9 cellular contexts compared by ENCODE assay signal in the genomic region with DNA sequence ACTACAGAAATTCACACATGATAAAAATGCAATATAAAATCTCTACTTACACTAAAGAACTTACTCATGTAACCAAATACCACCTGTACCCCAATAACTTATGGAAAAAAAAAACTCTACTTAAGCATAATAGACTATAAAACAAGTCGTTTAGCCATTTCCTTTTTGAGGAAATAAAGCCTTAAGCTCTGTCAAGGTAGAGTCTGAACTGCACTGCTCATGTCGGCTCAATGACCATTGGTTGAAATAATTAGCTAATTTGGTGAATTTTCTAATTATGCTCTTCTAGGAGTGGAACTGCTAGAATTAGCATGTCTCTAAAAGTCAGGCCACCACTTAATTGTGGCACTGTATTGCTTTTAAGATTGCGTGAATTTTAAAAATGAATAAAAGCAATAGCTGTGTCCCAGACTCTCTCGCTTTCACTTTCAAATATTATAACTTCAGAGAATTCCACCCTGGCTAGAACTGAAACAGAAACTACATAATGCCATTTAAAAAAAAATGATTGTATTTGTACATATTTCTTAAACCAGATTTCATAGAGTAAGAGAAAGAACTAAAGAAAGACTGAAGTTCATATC.
DNase-seq lines count a peak whose midpoint lies in the region; ATAC-seq and TF ChIP-seq lines count a peak whose summit lies in the region.
"Had no signal": no experiment of that assay in that cellular context is flagged by ENCODE, and none has a peak within 500 bp of the region (broad histone marks: within the 10 kb centered on the region; RNA-seq: fewer than 3 reads in every experiment).

No MANE protein-coding gene starts in this region.

- no peak overlapping the region for H3K9ac ChIP-seq in parathyroid adenoma

- no peak for TF ChIP-seq POLR2A in adrenal gland (IDR thresholded peaks at IDR 0.05)

- TF ChIP-seq CTCF in choroid plexus epithelial cell (conservative IDR thresholded peaks at IDR 0.05; ENCODE audit: low read depth, low read length): no peak
- no peak for TF ChIP-seq CTCF in parathyroid adenoma (IDR thresholded peaks at IDR 0.05)
- no peak for TF ChIP-seq CTCF in adrenal gland (IDR thresholded peaks at IDR 0.05)

- no peaks in the 10 kb centered on the region for H3K36me3 ChIP-seq in parathyroid adenoma (ENCODE audit: control insufficient read depth, insufficient read depth, low read length)
- peaks cover 1 to 7% of the 10 kb centered on the region in 2 donors for H3K36me3 ChIP-seq in aorta (ENCODE audit: control insufficient read depth in 1 of 2, insufficient read depth in 2 of 2, low read length in 1 of 2)
- H3K36me3 ChIP-seq in adrenal gland (replicated peaks in 1 of 2): no peaks in the 10 kb centered on the region

- ATAC-seq in GM18868 (IDR thresholded peaks at IDR 0.05; ENCODE audit: unreplicated experiment) (peak; percentile 71), HG03432 (IDR thresholded peaks at IDR 0.05; ENCODE audit: unreplicated experiment) (peak; percentile 67), aorta (ENCODE audit: low FRiP score) (no peak), HG02763 (IDR thresholded peaks at IDR 0.05; ENCODE audit: unreplicated experiment) (no peak)

- no peaks in the 10 kb centered on the region for H3K79me2 ChIP-seq in parathyroid adenoma

- H2AFZ ChIP-seq in parathyroid adenoma: no peak overlapping the region

- intact Hi-C loops in aorta (cut with DNase I) (no loop called here), adrenal gland (cut with DNase I) (loop anchor here (5.0 kb wide), 2 partner anchors 194 to 204 kb away; a partner anchor contains a TSS)

- no peak overlapping the region for H3K4me3 ChIP-seq in choroid plexus epithelial cell (ENCODE audit: low read depth, low read length)
- H3K4me3 ChIP-seq in parathyroid adenoma (ENCODE audit: low read depth, low read length): peak overlapping the region; percentile 3
- H3K4me3 ChIP-seq in aorta (ENCODE audit: low read length in 2 of 2): no peak overlapping the region
- H3K4me3 ChIP-seq in adrenal gland: peak overlapping the region in 1 of 4 donors; percentile 30

- H3K9me3 ChIP-seq in parathyroid adenoma (ENCODE audit: control insufficient read depth, low read length) (no peaks in the 10 kb centered on the region), aorta (ENCODE audit: control insufficient read depth, low read length) (no peaks in the 10 kb centered on the region), adrenal gland (replicated peaks in 1 of 3) (no peaks in the 10 kb centered on the region)

- H3K27ac ChIP-seq in parathyroid adenoma: peak overlapping the region; percentile 84
- no peak overlapping the region for H3K27ac ChIP-seq in aorta (ENCODE audit: low read depth in 1 of 2, low read length in 2 of 2)
- H3K27ac ChIP-seq in adrenal gland: peak overlapping the region in 2 of 5 donors; percentile 18 to 57

- H3K27me3 ChIP-seq in parathyroid adenoma (ENCODE audit: control insufficient read depth, insufficient read depth, low read length) (no peaks in the 10 kb centered on the region), aorta (ENCODE audit: control insufficient read depth in 1 of 2, insufficient read depth in 2 of 2, low read length in 1 of 2) (no peaks in the 10 kb centered on the region), adrenal gland (no peaks in the 10 kb centered on the region)

- DNase-seq in choroid plexus epithelial cell (ENCODE audit: low read depth) (peak; percentile 50), NCI-H1694 treated with DMSO at 0.1 percent for 48 hours (lab: John Stamatoyannopoulos, UW) (no peak), aorta (no peak), adrenal gland (no peak)
- DNase-seq: glutamatergic neuron had no signal

- peak overlapping the region; percentile 42 for H3K4me2 ChIP-seq in parathyroid adenoma (ENCODE audit: low read length)

- H3K4me1 ChIP-seq in parathyroid adenoma (peaks cover 20% of the 10 kb centered on the region), aorta (ENCODE audit: control insufficient read depth in 1 of 2, insufficient read depth in 2 of 2, low read length in 2 of 2) (peaks cover 2 to 11% of the 10 kb centered on the region in 2 donors), adrenal gland (replicated peaks in 1 of 2) (no peaks in the 10 kb centered on the region)

- 63 to 71% methylated on average over 4 of the region's 4 CpGs for whole genome bisulfite sequencing in aorta, 2 donors
- 36 to 51% (median 49%) methylated on average over 4 of the region's 4 CpGs for WGBS in adrenal gland, 4 donors

Comparison
In these comparisons a context has a peak if more than half of its experiments do, and no peak if none do; other contexts are left out.
1. ATAC-seq: peak in GM18868 (single experiment) and HG03432 (single experiment); none in aorta (single experiment) and HG02763 (single experiment).
2. intact Hi-C loops: an anchor here in adrenal gland (5.0 kb wide); none called in aorta.